In genomic region chr20:6480328-6481030, GRCh38 we compare ENCODE assay signal across 21 cellular contexts.
"Had no signal": no experiment of that assay in that cellular context is flagged by ENCODE, and none has a peak within 500 bp of the region (broad histone marks: within the 10 kb centered on the region; RNA-seq: fewer than 3 reads in every experiment).

No MANE protein-coding gene starts in this region.

- H3K9me3 Mint-ChIP-seq: activated naive CD8-positive, alpha-beta T cell treated with anti-CD3 and anti-CD28 coated beads for 36 hours; activated T-cell treated with anti-CD3 and anti-CD28 coated beads, Interleukin-2, amount 50 U/mL, for 4 hours; activated T-helper 2 cell treated with anti-CD3 and anti-CD28 coated beads, Interferon-gamma antibody, Interleukin-2, Interleukin-4, amounts not matched to agents 10 μg/mL and 5 μg/mL and 100 μg/mL, durations not matched to agents 14 hours and 24 hours and 36 hours; natural killer cell treated with Interleukin-12 subunit alpha and Interleukin-12 subunit beta and Interleukin-15 and Interleukin-18, amount 100 ng/mL, for 72 hours had no signal

- H3K36me3 ChIP-seq: breast epithelium, left ventricle myocardium inferior, neutrophil, pancreas, right atrium auricular region, thoracic aorta had no signal

- H3K36me3 Mint-ChIP-seq: activated naive CD8-positive, alpha-beta T cell treated with anti-CD3 and anti-CD28 coated beads for 36 hours; natural killer cell treated with Interleukin-12 subunit alpha and Interleukin-12 subunit beta and Interleukin-15 and Interleukin-18, amount 100 ng/mL, for 72 hours; type B pancreatic cell had no signal

- H3K27me3 ChIP-seq: breast epithelium, foreskin keratinocyte, neutrophil, pancreas, right atrium auricular region had no signal

- H3K4me1 Mint-ChIP-seq: activated naive CD8-positive, alpha-beta T cell treated with anti-CD3 and anti-CD28 coated beads for 36 hours; central memory CD8-positive, alpha-beta T cell had no signal

- DNase-seq: activated CD4-positive, alpha-beta T cell treated with anti-CD3 and anti-CD28 coated beads for 1 hour; activated naive CD4-positive, alpha-beta T cell; activated naive CD8-positive, alpha-beta T cell treated with anti-CD3 and anti-CD28 coated beads for 36 hours; activated T-cell treated with anti-CD3 and anti-CD28 coated beads, Interleukin-2, amount 50 U/mL, for 4 hours; effector memory CD4-positive, alpha-beta T cell; foreskin keratinocyte; left ventricle myocardium inferior; midbrain; pancreas; psoas muscle; stimulated activated CD4-positive, alpha-beta T cell treated with anti-CD3 and anti-CD28 coated beads, Interleukin-4, amount 100 ng/mL, for 24 hours; stimulated activated naive CD4-positive, alpha-beta T cell treated with Interleukin-2 at 50 U/mL for 16 hours had no signal

- H3K9me3 ChIP-seq: breast epithelium, left ventricle myocardium inferior, neutrophil, pancreas, psoas muscle, right atrium auricular region, thoracic aorta had no signal

- ATAC-seq: activated T-cell treated with anti-CD3 and anti-CD28 coated beads, Interleukin-2, amount 50 U/mL, for 4 hours; foreskin keratinocyte; natural killer cell treated with Interleukin-12 subunit alpha and Interleukin-12 subunit beta and Interleukin-15 and Interleukin-18, amount 100 ng/mL, for 72 hours; pancreas; psoas muscle had no signal

- H3K4me1 ChIP-seq: breast epithelium, foreskin keratinocyte, left ventricle myocardium inferior, pancreas, psoas muscle, right atrium auricular region had no signal

- H3K4me3 ChIP-seq: breast epithelium, left ventricle myocardium inferior, pancreas, psoas muscle, right atrium auricular region, thoracic aorta had no signal

- H3K27ac Mint-ChIP-seq: activated naive CD8-positive, alpha-beta T cell treated with anti-CD3 and anti-CD28 coated beads for 36 hours; activated T-helper 2 cell treated with anti-CD3 and anti-CD28 coated beads, Interferon-gamma antibody, Interleukin-2, Interleukin-4, amounts not matched to agents 10 μg/mL and 5 μg/mL and 100 μg/mL, durations not matched to agents 14 hours and 24 hours and 36 hours; natural killer cell treated with Interleukin-12 subunit alpha and Interleukin-12 subunit beta and Interleukin-15 and Interleukin-18, amount 100 ng/mL, for 72 hours; T-helper 2 cell treated with Interferon-gamma antibody and Interleukin-4, amounts not matched to agents 5 μg/mL and 100 μg/mL, for 36 hours; type B pancreatic cell had no signal

- H3K4me3 Mint-ChIP-seq: activated naive CD8-positive, alpha-beta T cell treated with anti-CD3 and anti-CD28 coated beads for 36 hours; activated T-cell treated with anti-CD3 and anti-CD28 coated beads, Interleukin-2, amount 50 U/mL, for 4 hours; central memory CD8-positive, alpha-beta T cell; natural killer cell treated with Interleukin-12 subunit alpha and Interleukin-12 subunit beta and Interleukin-15 and Interleukin-18, amount 100 ng/mL, for 72 hours; T-helper 2 cell treated with Interferon-gamma antibody and Interleukin-4, amounts not matched to agents 5 μg/mL and 100 μg/mL, for 36 hours; type B pancreatic cell had no signal

- H3K27ac ChIP-seq: breast epithelium, foreskin keratinocyte, left ventricle myocardium inferior, neutrophil, pancreas, psoas muscle, right atrium auricular region, thoracic aorta had no signal

- H3K27me3 Mint-ChIP-seq: activated naive CD8-positive, alpha-beta T cell treated with anti-CD3 and anti-CD28 coated beads for 36 hours; central memory CD8-positive, alpha-beta T cell; natural killer cell treated with Interleukin-12 subunit alpha and Interleukin-12 subunit beta and Interleukin-15 and Interleukin-18, amount 100 ng/mL, for 72 hours had no signal
